In genomic region chr7:95435422-95435780, GRCh38 we compare ENCODE assay signal across 8 cellular contexts. TPM values are rescaled to one million over a fixed set of nuclear protein-coding genes. Genes with fewer than 3 reads are reported as not detected.
DNase-seq lines count a peak whose midpoint lies in the region; ATAC-seq and TF ChIP-seq lines count a peak whose summit lies in the region.

No MANE protein-coding gene starts in this region.

- peak overlapping the region; percentile 73 for H3K27ac ChIP-seq in ACC112 (ENCODE audit: low read depth, low read length)
- peak overlapping the region; percentile 81 for H3K27ac ChIP-seq in KMS-11
- no peak overlapping the region for H3K27ac ChIP-seq in duodenal mucosa (ENCODE audit: low read depth, low read length)
- H3K27ac ChIP-seq in naive thymus-derived CD4-positive, alpha-beta T cell (ENCODE audit: low read depth, low read length): peak overlapping the region; percentile 60

- CTCF ChIA-PET in naive thymus-derived CD4-positive, alpha-beta T cell (lab: Charles Lee): interaction anchor here (0.6 to 1.4 kb wide), 2 partner anchors 41 to 74 kb away, joined by 4 to 5 read pairs; no protein-coding TSS in a partner anchor

- H3K9me3 Mint-ChIP-seq in naive thymus-derived CD4-positive, alpha-beta T cell: no peaks in the 10 kb centered on the region

- H3K79me2 ChIP-seq in ACC112 (ENCODE audit: control insufficient read depth, insufficient read depth, low read length, unreplicated experiment) (peaks cover 25% of the 10 kb centered on the region), KMS-11 (ENCODE audit: insufficient read depth, low read depth) (0 out of 2 replicates have a peak, but pooled peaks cover 6% of the 10 kb centered on the region)

- H2AFZ ChIP-seq in ACC112 (ENCODE audit: low read length, unreplicated experiment) (peak overlapping the region; percentile 99), KMS-11 (ENCODE audit: low read depth) (peak overlapping the region; percentile 92)

- peak overlapping the region; percentile 56 to 95 (median 88) for H3K27ac Mint-ChIP-seq in naive thymus-derived CD4-positive, alpha-beta T cell

- H3K4me1 Mint-ChIP-seq in naive thymus-derived CD4-positive, alpha-beta T cell: peaks cover 3 to 18% (median 17%) of the 10 kb centered on the region in 7 donors

- H3K4me1 ChIP-seq in ACC112 (ENCODE audit: control insufficient read depth, insufficient read depth, low read length, unreplicated experiment) (peaks cover 18% of the 10 kb centered on the region), KMS-11 (ENCODE audit: low read depth, poor library complexity, severe bottlenecking) (peaks cover 19% of the 10 kb centered on the region), duodenal mucosa (ENCODE audit: control insufficient read depth in 1 of 2, insufficient read depth in 2 of 2, low read length in 2 of 2) (peaks cover 17 to 20% of the 10 kb centered on the region in 2 donors)
- peaks cover 0 to 3% of the 10 kb centered on the region in 2 donors for H3K4me1 ChIP-seq in naive thymus-derived CD4-positive, alpha-beta T cell (ENCODE audit: control insufficient read depth in 2 of 2, insufficient read depth in 2 of 2, low read length in 2 of 2)

- peak overlapping the region; percentile 84 to 98 (median 90) for H3K4me3 Mint-ChIP-seq in naive thymus-derived CD4-positive, alpha-beta T cell

- H3K27me3 Mint-ChIP-seq in naive thymus-derived CD4-positive, alpha-beta T cell: peaks cover 0 to 17% (median 3%) of the 10 kb centered on the region in 5 donors

- peak overlapping the region; percentile 85 for H3K4me2 ChIP-seq in KMS-11

- no peaks in the 10 kb centered on the region for H4K20me1 ChIP-seq in KMS-11 (ENCODE audit: insufficient read depth)

- H3K4me3 ChIP-seq in ACC112 (ENCODE audit: low read depth, low read length): peak overlapping the region; percentile 85
- H3K4me3 ChIP-seq in KMS-11 (IDR thresholded peaks at IDR 0.05; ENCODE audit: insufficient read depth, low read depth, low read length): no peak overlapping the region
- H3K4me3 ChIP-seq in duodenal mucosa (ENCODE audit: low read depth in 1 of 2, low read length in 2 of 2): peak overlapping the region; percentile 75 to 84
- peak overlapping the region; percentile 55 for H3K4me3 ChIP-seq in naive thymus-derived CD4-positive, alpha-beta T cell (ENCODE audit: low read length)

- POLR2A ChIA-PET in naive thymus-derived CD4-positive, alpha-beta T cell (lab: Charles Lee): interaction anchor here (0.6 kb wide), 2 partner anchors 194 to 510 kb away, joined by 3 to 6 read pairs; no protein-coding TSS in a partner anchor

- H3K9ac ChIP-seq in KMS-11 (peak overlapping the region; percentile 95; the same call in 1 of the 2 replicates), duodenal mucosa (ENCODE audit: low read depth in 1 of 2, low read length in 2 of 2) (peak overlapping the region; percentile 67 to 81)

- H3K27me3 ChIP-seq in ACC112 (ENCODE audit: insufficient read depth, low read length): no peaks in the 10 kb centered on the region
- H3K27me3 ChIP-seq in KMS-11 (ENCODE audit: insufficient read depth, low read depth): no peaks in the 10 kb centered on the region
- no peaks in the 10 kb centered on the region for H3K27me3 ChIP-seq in duodenal mucosa (ENCODE audit: control insufficient read depth in 1 of 2, insufficient read depth in 2 of 2, low read length in 2 of 2)
- no peaks in the 10 kb centered on the region for H3K27me3 ChIP-seq in naive thymus-derived CD4-positive, alpha-beta T cell (ENCODE audit: control insufficient read depth in 2 of 2, insufficient read depth in 2 of 2, low read length in 2 of 2)

- H3K36me3 ChIP-seq in ACC112 (ENCODE audit: insufficient read depth, low read length): no peaks in the 10 kb centered on the region
- no peaks in the 10 kb centered on the region for H3K36me3 ChIP-seq in KMS-11 (ENCODE audit: insufficient read depth)
- no peaks in the 10 kb centered on the region for H3K36me3 ChIP-seq in duodenal mucosa (ENCODE audit: control insufficient read depth in 1 of 2, insufficient read depth in 2 of 2, low read length in 2 of 2)
- H3K36me3 ChIP-seq in naive thymus-derived CD4-positive, alpha-beta T cell (ENCODE audit: control insufficient read depth in 2 of 3, insufficient read depth in 3 of 3, low read length in 3 of 3): no peaks in the 10 kb centered on the region

- no peak for DNase-seq in naive thymus-derived CD4-positive, alpha-beta T cell
- no peak for DNase-seq in A172 (ENCODE audit: low spot score)
- DNase-seq in stimulated activated naive CD4-positive, alpha-beta T cell (lab: John Stamatoyannopoulos, UW): no peak
- no peak for DNase-seq in cerebellar nuclear complex (lab: John Stamatoyannopoulos, UW)

- TF ChIP-seq CTCF in KMS-11 (conservative IDR thresholded peaks at IDR 0.05; ENCODE audit: low read depth, low read length): no peak

- H3K9me3 ChIP-seq in duodenal mucosa (ENCODE audit: control insufficient read depth in 1 of 2, low read length in 2 of 2): no peaks in the 10 kb centered on the region
- H3K9me3 ChIP-seq in naive thymus-derived CD4-positive, alpha-beta T cell (ENCODE audit: control insufficient read depth in 2 of 3, low read length in 3 of 3): no peaks in the 10 kb centered on the region

- peak; percentile 18 for ATAC-seq in naive thymus-derived CD4-positive, alpha-beta T cell
- ATAC-seq in HG03457 (IDR thresholded peaks at IDR 0.05; ENCODE audit: unreplicated experiment): no peak

- peaks cover 0 to 3% (median 0%) of the 10 kb centered on the region in 5 donors for H3K36me3 Mint-ChIP-seq in naive thymus-derived CD4-positive, alpha-beta T cell

- intact Hi-C loops in naive thymus-derived CD4-positive, alpha-beta T cell (cut with micrococcal nuclease): loop anchor here in 1 of 2 donors (5.0 kb wide), 2 partner anchors 778 to 923 kb away; partner anchors contain the start of gene SGCE

RNA-seq across cellular contexts. Expression of gene PON2, which starts 0.6 kb away (rescaled TPM):
- total RNA-seq in naive thymus-derived CD4-positive, alpha-beta T cell: 10 to 100 TPM in 2 of 5 experiments, 1 to 10 TPM in 3; 2.9 to 11.3 (median 8.3) TPM
- polyA plus RNA-seq in naive thymus-derived CD4-positive, alpha-beta T cell: 1 to 10 TPM; 1.6 to 4.0 TPM
- total RNA-seq in A172 (2014; rRNA removed; shearing (Covaris generic)): 210 and 228 TPM in 2 replicates

RNA-seq across cellular contexts. Expression of gene PON3, which starts 39.2 kb away (rescaled TPM):
- not detected for total RNA-seq in naive thymus-derived CD4-positive, alpha-beta T cell
- under 1 TPM in 1 of 2 donors, not detected in 1; 0.65 TPM for polyA plus RNA-seq in naive thymus-derived CD4-positive, alpha-beta T cell
- not detected in 2 replicates for total RNA-seq in A172 (2014; rRNA removed; shearing (Covaris generic))

RNA-seq across cellular contexts. Expression of gene ASB4, which starts 50.3 kb away (rescaled TPM):
- not detected for total RNA-seq in naive thymus-derived CD4-positive, alpha-beta T cell
- polyA plus RNA-seq in naive thymus-derived CD4-positive, alpha-beta T cell: not detected
- not detected in 2 replicates for total RNA-seq in A172 (2014; rRNA removed; shearing (Covaris generic))

Comparison
In these comparisons a context has a peak if more than half of its experiments do, and no peak if none do; other contexts are left out.
1. RNA of gene PON2, which starts 0.6 kb away (total RNA-seq): 210 to 228 TPM in A172; 2.9 to 11.3 TPM in naive thymus-derived CD4-positive, alpha-beta T cell; every median in the first group is over 10 times any median in the second.